Comparison of ENCODE assay signal across 8 cellular contexts in genomic region chr7:106484562-106484961, GRCh38.
DNase-seq lines count a peak whose midpoint lies in the region; ATAC-seq and TF ChIP-seq lines count a peak whose summit lies in the region.

No MANE protein-coding gene starts in this region.

- peaks cover 21% of the 10 kb centered on the region for H3K4me1 ChIP-seq in IMR-90 (ENCODE audit: control insufficient read depth, insufficient read depth, low read length)
- peaks cover 0 to 28% (median 18%) of the 10 kb centered on the region in 4 donors for H3K4me1 ChIP-seq in sigmoid colon
- H3K4me1 ChIP-seq in mesendoderm (ENCODE audit: control insufficient read depth, low read depth, low read length): no peaks in the 10 kb centered on the region

- H3K9me1 ChIP-seq in IMR-90 (ENCODE audit: insufficient read depth, low read length): peaks cover 17% of the 10 kb centered on the region

- POLR2A ChIA-PET in IMR-90 (lab: Charles Lee; ENCODE audit: unreplicated experiment): no interaction called here

- peak overlapping the region; percentile 1; the same call in 1 of the 2 replicates for H3K56ac ChIP-seq in IMR-90 (ENCODE audit: extremely low read depth, insufficient read depth, low read length)
- H3K56ac ChIP-seq in mesendoderm (ENCODE audit: low read length): no peak overlapping the region

- no peak for TF ChIP-seq RAD21 in IMR-90 (IDR thresholded peaks at IDR 0.05; ENCODE audit: low read length)

- CTCF ChIA-PET in IMR-90 (lab: Yijun Ruan, JAX): no interaction called here

- H3K9ac ChIP-seq in IMR-90 (ENCODE audit: low read depth, low read length) (no peak overlapping the region), mesendoderm (ENCODE audit: low read length) (no peak overlapping the region)

- peak; percentile 23 for DNase-seq in IMR-90
- DNase-seq in epithelial cell of proximal tubule (ENCODE audit: low read depth): peak; percentile 89
- peak; percentile 69 for DNase-seq in sigmoid colon
- no peak for DNase-seq in HK-2 (ENCODE audit: unreplicated experiment)
- no peak for DNase-seq in D341Med (ENCODE audit: low spot score)
- no peak for DNase-seq in NCI-H1417 treated with DMSO at 0.1 percent for 48 hours (lab: John Stamatoyannopoulos, UW)
- DNase-seq in mesendoderm: no peak

- peak overlapping the region; percentile 93 for H3K14ac ChIP-seq in IMR-90 (replicated peaks; ENCODE audit: low read depth, low read length)

- H3K79me1 ChIP-seq in IMR-90 (ENCODE audit: low read depth in 1 of 2, low read length in 2 of 2): 0 out of 4 replicates have a peak, but pooled peaks cover 0 to 3% of the 10 kb centered on the region in 2 experiments
- no peaks in the 10 kb centered on the region for H3K79me1 ChIP-seq in mesendoderm (ENCODE audit: low read length)

- H2AK9ac ChIP-seq in IMR-90 (replicated peaks; ENCODE audit: low read depth, low read length, poor library complexity): no peak overlapping the region

- H3K9me3 ChIP-seq in IMR-90 (ENCODE audit: control insufficient read depth, insufficient read depth, low read length): no peaks in the 10 kb centered on the region
- no peaks in the 10 kb centered on the region for H3K9me3 ChIP-seq in sigmoid colon

- no peak overlapping the region for H4K5ac ChIP-seq in IMR-90 (ENCODE audit: low read depth, low read length)
- no peak overlapping the region for H4K5ac ChIP-seq in mesendoderm (ENCODE audit: low read length)

- peak; percentile 34 for ATAC-seq in GM18909 (IDR thresholded peaks at IDR 0.05; ENCODE audit: poor library complexity, unreplicated experiment)
- ATAC-seq in IMR-90 (ENCODE audit: low read depth): peak; percentile 19; the same call in 1 of the 2 replicates

- peak overlapping the region; percentile 13 for H2AFZ ChIP-seq in IMR-90 (replicated peaks; ENCODE audit: low read length, poor library complexity)

- H2BK5ac ChIP-seq in IMR-90 (ENCODE audit: low read depth, low read length, poor library complexity, severe bottlenecking): peak overlapping the region; percentile 78
- no peak overlapping the region for H2BK5ac ChIP-seq in mesendoderm (ENCODE audit: low read length)

- WGBS in IMR-90 (ENCODE audit: extremely low coverage in 2 of 2, insufficient read length in 1 of 2), 2 experiments: no CpG with 5 or more reads among the region's 1 CpG
- 24 to 47% methylated on average over 1 of the region's 1 CpG for WGBS in sigmoid colon, 2 donors
- WGBS in mesendoderm (ENCODE audit: extremely low coverage, insufficient coverage, low lambda C conversion rate): no CpG with 5 or more reads among the region's 1 CpG

- peak overlapping the region; percentile 97 for H2BK20ac ChIP-seq in IMR-90 (ENCODE audit: low read depth, low read length)

- no peaks in the 10 kb centered on the region for H3K79me2 ChIP-seq in mesendoderm (ENCODE audit: control insufficient read depth, insufficient read depth, low read length)

- peak overlapping the region; percentile 78 for H4K91ac ChIP-seq in IMR-90 (ENCODE audit: insufficient read depth, low read depth, low read length)

- H2AK5ac ChIP-seq in IMR-90 (ENCODE audit: low read depth, low read length): peak overlapping the region; percentile 89; the same call in 1 of the 2 replicates
- no peak overlapping the region for H2AK5ac ChIP-seq in mesendoderm (ENCODE audit: low read length)

- H3K27me3 ChIP-seq in IMR-90 (ENCODE audit: control insufficient read depth, insufficient read depth, low read length): no peaks in the 10 kb centered on the region
- no peaks in the 10 kb centered on the region for H3K27me3 ChIP-seq in sigmoid colon
- no peaks in the 10 kb centered on the region for H3K27me3 ChIP-seq in mesendoderm (ENCODE audit: insufficient read depth, low read length, poor library complexity)

- BruUV-seq in IMR-90 (replicated peaks; lab: Mats Ljungman, UMichigan): no TSS peak

- H3K36me3 ChIP-seq in IMR-90 (ENCODE audit: control insufficient read depth, insufficient read depth, low read length): no peaks in the 10 kb centered on the region
- H3K36me3 ChIP-seq in sigmoid colon: no peaks in the 10 kb centered on the region
- no peaks in the 10 kb centered on the region for H3K36me3 ChIP-seq in mesendoderm (ENCODE audit: control insufficient read depth, insufficient read depth, low read length)

- in situ Hi-C loops in IMR-90 (cut with MboI; ENCODE audit: low sequenced_read_pairs): no loop called here

- TF ChIP-seq CTCF in IMR-90 (conservative IDR thresholded peaks at IDR 0.05; ENCODE audit: low read depth, low read length): no peak
- TF ChIP-seq CTCF in epithelial cell of proximal tubule (conservative IDR thresholded peaks at IDR 0.05; ENCODE audit: low read depth, low read length): no peak
- TF ChIP-seq CTCF in sigmoid colon (IDR thresholded peaks at IDR 0.05): no peak

- no peak for TF ChIP-seq EP300 in sigmoid colon (IDR thresholded peaks at IDR 0.05)

- dilution Hi-C loops in IMR-90 (cut with HindIII; ENCODE audit: low sequenced_read_pairs, unreplicated experiment): no loop called here

- H2BK120ac ChIP-seq in IMR-90 (ENCODE audit: low read depth, low read length): peak overlapping the region; percentile 92
- no peak overlapping the region for H2BK120ac ChIP-seq in mesendoderm (ENCODE audit: low read depth, low read length)

- TF ChIP-seq POLR2A in IMR-90 (IDR thresholded peaks at IDR 0.05; ENCODE audit: low read depth, low read length) (no peak), sigmoid colon (IDR thresholded peaks at IDR 0.05) (no peak)

- H4K20me1 ChIP-seq in IMR-90 (ENCODE audit: insufficient read depth, low read length): no peaks in the 10 kb centered on the region

- H4K8ac ChIP-seq in IMR-90 (ENCODE audit: low read depth in 2 of 2, low read length in 2 of 2): peak overlapping the region in 1 of 2 experiments; percentile 66; a peak in 2 of 4 replicates
- no peak overlapping the region for H4K8ac ChIP-seq in mesendoderm (ENCODE audit: low read depth, low read length)

- H3K4me3 ChIP-seq in IMR-90 (ENCODE audit: insufficient read depth, low read depth, low read length): no peak overlapping the region
- H3K4me3 ChIP-seq in epithelial cell of proximal tubule (ENCODE audit: low read depth, low read length): no peak overlapping the region
- H3K4me3 ChIP-seq in sigmoid colon: no peak overlapping the region
- H3K4me3 ChIP-seq in mesendoderm (ENCODE audit: low read length): no peak overlapping the region

- H3K27ac ChIP-seq in IMR-90 (ENCODE audit: insufficient read depth, low read length) (peak overlapping the region; percentile 11; the same call in 1 of the 2 replicates), sigmoid colon (peak overlapping the region in 3 of 4 donors; percentile 55 to 67 (median 57)), mesendoderm (ENCODE audit: low read depth, low read length) (no peak overlapping the region)

- peak overlapping the region; percentile 17; the same call in 1 of the 3 replicates for H2BK15ac ChIP-seq in IMR-90 (ENCODE audit: low read depth, low read length)
- H2BK15ac ChIP-seq in mesendoderm (replicated peaks; ENCODE audit: low read depth): no peak overlapping the region

- peak overlapping the region; percentile 19; the same call in 1 of the 2 replicates for H3K18ac ChIP-seq in IMR-90 (ENCODE audit: low read depth, low read length)
- H3K18ac ChIP-seq in mesendoderm (ENCODE audit: low read length): no peak overlapping the region

- H3K4ac ChIP-seq in IMR-90 (ENCODE audit: low read depth, low read length) (peak overlapping the region; percentile 95), mesendoderm (ENCODE audit: low read depth, low read length) (no peak overlapping the region)

- intact Hi-C loops in IMR-90 (cut with micrococcal nuclease) (no loop called here), sigmoid colon (cut with DNase I) (no loop called here)

- H3K4me2 ChIP-seq in IMR-90 (ENCODE audit: low read depth, low read length) (peak overlapping the region; percentile 68; the same call in 1 of the 2 replicates), mesendoderm (ENCODE audit: low read length) (no peak overlapping the region)

- H3K23ac ChIP-seq in IMR-90 (ENCODE audit: low read depth, low read length) (peak overlapping the region; percentile 43; the same call in 1 of the 2 replicates), mesendoderm (ENCODE audit: low read length) (no peak overlapping the region)

TF ChIP-seq in IMR-90, 13 proteins besides CTCF, POLR2A, EP300 and RAD21:
- TF ChIP-seq BHLHE40 (IDR thresholded peaks at IDR 0.05; ENCODE audit: low read depth, low read length): no peak
- TF ChIP-seq SMC3 (IDR thresholded peaks at IDR 0.05; ENCODE audit: low read depth, low read length): no peak
- TF ChIP-seq USF2 (IDR thresholded peaks at IDR 0.05; ENCODE audit: low read depth, low read length): peak; percentile 80
- no peak for TF ChIP-seq ELK1 (IDR thresholded peaks at IDR 0.05; ENCODE audit: borderline replicate concordance, low read depth, low read length)
- peak; percentile 79 for TF ChIP-seq CEBPB (IDR thresholded peaks at IDR 0.05; ENCODE audit: low read depth, low read length)
- TF ChIP-seq FOS (IDR thresholded peaks at IDR 0.05; ENCODE audit: low read depth, low read length): no peak
- no peak for TF ChIP-seq RCOR1 (IDR thresholded peaks at IDR 0.05; ENCODE audit: insufficient replicate concordance, low read length)

Comparison
In these comparisons a context has a peak if more than half of its experiments do, and no peak if none do; other contexts are left out.
1. DNase-seq: peak in IMR-90 (single experiment), epithelial cell of proximal tubule (single experiment) and sigmoid colon (single experiment); none in HK-2 (single experiment), D341Med (single experiment), NCI-H1417 treated with DMSO at 0.1 percent for 48 hours (single experiment) and mesendoderm (single experiment).